In the genomic region with DNA sequence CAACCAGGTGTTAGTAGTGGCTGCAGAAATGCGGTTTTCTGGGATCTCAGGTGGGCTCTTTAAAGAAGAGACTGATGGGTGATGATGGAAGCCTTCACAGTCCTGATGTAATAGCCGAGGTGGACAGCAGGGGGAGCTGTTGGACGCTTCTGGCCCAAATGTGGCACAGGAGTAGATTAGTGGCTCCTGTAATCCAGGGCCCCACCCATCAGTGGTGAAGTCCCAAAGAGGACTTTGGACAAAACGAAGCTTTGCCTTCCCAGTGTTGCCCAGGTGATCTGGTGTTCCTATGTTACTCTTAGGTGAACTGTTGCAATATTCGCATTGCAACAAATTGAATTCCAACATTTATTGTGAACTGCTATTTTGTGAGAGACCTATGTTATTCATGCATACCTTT, we compare ENCODE assay signal across 8 cellular contexts. TPM values are rescaled to one million over a fixed set of nuclear protein-coding genes. Genes with fewer than 3 reads are reported as not detected.
DNase-seq lines count a peak whose midpoint lies in the region; ATAC-seq lines count a peak whose summit lies in the region.

No MANE protein-coding gene starts in this region.

- H3K9ac ChIP-seq in duodenal mucosa (ENCODE audit: low read depth in 1 of 2, low read length in 2 of 2) (no peak overlapping the region), mesendoderm (ENCODE audit: low read length) (no peak overlapping the region)

- H3K9me3 ChIP-seq in duodenal mucosa (ENCODE audit: control insufficient read depth in 1 of 2, low read length in 2 of 2) = no peaks in the 10 kb centered on the region

- H3K56ac ChIP-seq in mesendoderm (ENCODE audit: low read length) = no peak overlapping the region

- no CpG with 5 or more reads among the region's 5 CpGs for WGBS in mesendoderm (ENCODE audit: extremely low coverage, insufficient coverage, low lambda C conversion rate)

- no peak overlapping the region for H2BK120ac ChIP-seq in mesendoderm (ENCODE audit: low read depth, low read length)

- no peaks in the 10 kb centered on the region for H3K9me3 Mint-ChIP-seq in activated CD4-positive, alpha-beta T cell treated with anti-CD3 and anti-CD28 coated beads, Interleukin-2, amount 10 ng/mL, durations not matched to agents 24 days and 14 days

- H3K36me3 Mint-ChIP-seq in activated CD4-positive, alpha-beta T cell treated with anti-CD3 and anti-CD28 coated beads, Interleukin-2, amount 10 ng/mL, durations not matched to agents 24 days and 14 days (ENCODE audit: low read depth) = no peaks in the 10 kb centered on the region

- H2AK5ac ChIP-seq in mesendoderm (ENCODE audit: low read length) = no peak overlapping the region

- no peak overlapping the region for H4K5ac ChIP-seq in mesendoderm (ENCODE audit: low read length)

- H3K79me1 ChIP-seq in mesendoderm (ENCODE audit: low read length) = no peaks in the 10 kb centered on the region

- DNase-seq in NCI-H2081 (lab: John Stamatoyannopoulos, UW) = peak; percentile 33 to 55
- DNase-seq in NCI-H2081 treated with DMSO at 0.1 percent for 48 hours (lab: John Stamatoyannopoulos, UW) = no peak
- peak; percentile 47 for DNase-seq in NCI-H146 (lab: John Stamatoyannopoulos, UW)
- DNase-seq in activated CD4-positive, alpha-beta T cell treated with anti-CD3 and anti-CD28 coated beads, Interleukin-2, amount 10 ng/mL, durations not matched to agents 24 days and 14 days = peak; percentile 91
- peak; percentile 71 for DNase-seq in mesendoderm
- DNase-seq in stimulated activated CD8-positive, alpha-beta memory T cell treated with anti-CD3 and anti-CD28 coated beads, Interleukin-2, amount 100 ng/mL, for 1 hour (ENCODE audit: low read depth in 2 of 2) = peak; percentile 31 to 42

- H3K23ac ChIP-seq in mesendoderm (ENCODE audit: low read length) = no peak overlapping the region

- no peak for ATAC-seq in HG03469 (IDR thresholded peaks at IDR 0.05; ENCODE audit: unreplicated experiment)

- H3K4me1 ChIP-seq in duodenal mucosa (ENCODE audit: control insufficient read depth in 1 of 2, insufficient read depth in 2 of 2, low read length in 2 of 2) = peaks cover 10 to 23% of the 10 kb centered on the region in 2 donors
- H3K4me1 ChIP-seq in mesendoderm (ENCODE audit: control insufficient read depth, low read depth, low read length) = peaks cover 3% of the 10 kb centered on the region

- no peak overlapping the region for H4K8ac ChIP-seq in mesendoderm (ENCODE audit: low read depth, low read length)

- no peak overlapping the region for H3K27ac Mint-ChIP-seq in activated CD4-positive, alpha-beta T cell treated with anti-CD3 and anti-CD28 coated beads, Interleukin-2, amount 10 ng/mL, durations not matched to agents 24 days and 14 days

- intact Hi-C loops in activated CD4-positive, alpha-beta T cell treated with anti-CD3 and anti-CD28 coated beads, Interleukin-2, amount 10 ng/mL, durations not matched to agents 24 days and 14 days (cut with micrococcal nuclease) = loop anchor here (1.0 to 10.0 kb wide), 3 partner anchors 82 to 505 kb away; partner anchors contain the start of gene ALDH1A2

- H3K4me3 Mint-ChIP-seq in activated CD4-positive, alpha-beta T cell treated with anti-CD3 and anti-CD28 coated beads, Interleukin-2, amount 10 ng/mL, durations not matched to agents 24 days and 14 days = no peak overlapping the region

- H3K36me3 ChIP-seq in duodenal mucosa (ENCODE audit: control insufficient read depth in 1 of 2, insufficient read depth in 2 of 2, low read length in 2 of 2) (no peaks in the 10 kb centered on the region), mesendoderm (ENCODE audit: control insufficient read depth, insufficient read depth, low read length) (no peaks in the 10 kb centered on the region)

- H2BK15ac ChIP-seq in mesendoderm (replicated peaks; ENCODE audit: low read depth) = no peak overlapping the region

- H3K18ac ChIP-seq in mesendoderm (ENCODE audit: low read length) = no peak overlapping the region

- H3K4me3 ChIP-seq in duodenal mucosa (ENCODE audit: low read depth in 1 of 2, low read length in 2 of 2) = peak overlapping the region; percentile 15 to 37
- no peak overlapping the region for H3K4me3 ChIP-seq in mesendoderm (ENCODE audit: low read length)

- no peaks in the 10 kb centered on the region for H3K79me2 ChIP-seq in mesendoderm (ENCODE audit: control insufficient read depth, insufficient read depth, low read length)

- no peak overlapping the region for H3K4ac ChIP-seq in mesendoderm (ENCODE audit: low read depth, low read length)

- H3K27ac ChIP-seq in duodenal mucosa (ENCODE audit: low read depth, low read length) (peak overlapping the region; percentile 18), mesendoderm (ENCODE audit: low read depth, low read length) (no peak overlapping the region)

- peaks cover 30% of the 10 kb centered on the region for H3K4me1 Mint-ChIP-seq in activated CD4-positive, alpha-beta T cell treated with anti-CD3 and anti-CD28 coated beads, Interleukin-2, amount 10 ng/mL, durations not matched to agents 24 days and 14 days

- H3K27me3 ChIP-seq in duodenal mucosa (ENCODE audit: control insufficient read depth in 1 of 2, insufficient read depth in 2 of 2, low read length in 2 of 2) = peaks cover 0 to 2% of the 10 kb centered on the region in 2 donors
- H3K27me3 ChIP-seq in mesendoderm (ENCODE audit: insufficient read depth, low read length, poor library complexity) = no peaks in the 10 kb centered on the region

- no peak overlapping the region for H2BK5ac ChIP-seq in mesendoderm (ENCODE audit: low read length)

- peaks cover 4% of the 10 kb centered on the region for H3K27me3 Mint-ChIP-seq in activated CD4-positive, alpha-beta T cell treated with anti-CD3 and anti-CD28 coated beads, Interleukin-2, amount 10 ng/mL, durations not matched to agents 24 days and 14 days

- H3K4me2 ChIP-seq in mesendoderm (ENCODE audit: low read length) = no peak overlapping the region

RNA-seq across cellular contexts. Expression of gene MYZAP, which starts 31.8 kb away (rescaled TPM):
- total RNA-seq in activated CD4-positive, alpha-beta T cell treated with anti-CD3 and anti-CD28 coated beads, Interleukin-2, amount 10 ng/mL, durations not matched to agents 24 days and 14 days = not detected in 2 replicates
- polyA plus RNA-seq in mesendoderm (2013, experiment 1 of 2) = 0.59 TPM
- polyA plus RNA-seq in mesendoderm (2013, experiment 2 of 2) = 0.81 TPM
